ENCODE assay signal across 19 cellular contexts in genomic region chr20:36308318-36308710, GRCh38.
"Had no signal": no experiment of that assay in that cellular context is flagged by ENCODE, and none has a peak within 500 bp of the region (broad histone marks: within the 10 kb centered on the region; RNA-seq: fewer than 3 reads in every experiment).

No MANE protein-coding gene starts in this region.

- H3K9me3 ChIP-seq: colonic mucosa, heart right ventricle, left ventricle myocardium inferior, neutrophil, thyroid gland had no signal

- H3K4me1 ChIP-seq: colonic mucosa had no signal

- H3K9me3 Mint-ChIP-seq: activated naive CD4-positive, alpha-beta T cell treated with anti-CD3 and anti-CD28 coated beads, Interleukin-2, amount 10 ng/mL, durations not matched to agents 7 days and 5 days; activated naive CD8-positive, alpha-beta T cell treated with anti-CD3 and anti-CD28 coated beads, Interleukin-2, amount 50 U/mL, for 24 hours; central memory CD8-positive, alpha-beta T cell had no signal

- H3K36me3 Mint-ChIP-seq: activated naive CD4-positive, alpha-beta T cell treated with anti-CD3 and anti-CD28 coated beads, Interleukin-2, amount 10 ng/mL, durations not matched to agents 7 days and 5 days had no signal

- H3K36me3 ChIP-seq: brain microvascular endothelial cell, colonic mucosa, heart right ventricle, left ventricle myocardium inferior, neutrophil, thyroid gland had no signal

- H3K27ac ChIP-seq: brain microvascular endothelial cell, colonic mucosa, heart right ventricle, left ventricle myocardium inferior, neutrophil, thyroid gland had no signal

- H3K27ac Mint-ChIP-seq: activated naive CD4-positive, alpha-beta T cell treated with anti-CD3 and anti-CD28 coated beads, Interleukin-2, amount 10 ng/mL, durations not matched to agents 7 days and 5 days; activated naive CD8-positive, alpha-beta T cell treated with anti-CD3 and anti-CD28 coated beads, Interleukin-2, amount 50 U/mL, for 24 hours had no signal

- DNase-seq: activated CD4-positive, alpha-beta T cell treated with anti-CD3 and anti-CD28 coated beads, Interleukin-2, amount 50 U/mL, for 1 hour; activated effector memory CD4-positive, alpha-beta T cell treated with Interleukin-2 at 50 U/mL for 16 hours; activated naive CD4-positive, alpha-beta T cell treated with anti-CD3 and anti-CD28 coated beads, Interleukin-2, amount 10 ng/mL, durations not matched to agents 7 days and 5 days; activated naive CD8-positive, alpha-beta T cell treated with anti-CD3 and anti-CD28 coated beads, Interleukin-2, amount 50 U/mL, for 24 hours; brain microvascular endothelial cell; colonic mucosa; heart right ventricle; left ventricle myocardium inferior; mammary epithelial cell; stimulated activated CD4-positive, alpha-beta T cell treated with anti-CD3 and anti-CD28 coated beads, Interleukin-12 subunit alpha, Interleukin-12 subunit beta, amount 100 ng/mL, for 4 hours; stimulated activated CD4-positive, alpha-beta T cell treated with anti-CD3 and anti-CD28 coated beads, Interleukin-1b, Interleukin-23, amount 100 ng/mL, for 48 hours; stimulated activated naive CD4-positive, alpha-beta T cell treated with Interleukin-2 at 50 U/mL for 16 hours; T-helper 1 cell; thyroid gland had no signal

- FAIRE-seq: endometrium, frontal cortex had no signal

- ATAC-seq: activated CD4-positive, CD25-positive, alpha-beta regulatory T cell treated with anti-CD3 and anti-CD28 coated beads, Interleukin-2, amount 50 U/mL, for 24 hours; activated naive CD8-positive, alpha-beta T cell treated with anti-CD3 and anti-CD28 coated beads, Interleukin-2, amount 50 U/mL, for 24 hours; heart right ventricle had no signal

- H3K4me3 Mint-ChIP-seq: activated naive CD4-positive, alpha-beta T cell treated with anti-CD3 and anti-CD28 coated beads, Interleukin-2, amount 10 ng/mL, durations not matched to agents 7 days and 5 days; activated naive CD8-positive, alpha-beta T cell treated with anti-CD3 and anti-CD28 coated beads, Interleukin-2, amount 50 U/mL, for 24 hours; central memory CD8-positive, alpha-beta T cell had no signal

- H3K4me1 Mint-ChIP-seq: central memory CD8-positive, alpha-beta T cell had no signal

- H3K4me3 ChIP-seq: colonic mucosa, heart right ventricle, left ventricle myocardium inferior, thyroid gland had no signal
